13 cellular contexts compared by ENCODE assay signal in genomic region chr10:96978621-96979154, GRCh38.
DNase-seq lines count a peak whose midpoint lies in the region; ATAC-seq and FAIRE-seq lines count a peak whose summit lies in the region.
"Had no signal": no experiment of that assay in that cellular context is flagged by ENCODE, and none has a peak within 500 bp of the region (broad histone marks: within the 10 kb centered on the region; RNA-seq: fewer than 3 reads in every experiment).

No MANE protein-coding gene starts in this region.

- H3K27ac Mint-ChIP-seq in activated T-cell treated with anti-CD3 and anti-CD28 coated beads, Interleukin-2, amount 50 U/mL, for 72 hours, result peak overlapping the region; percentile 96

- peaks cover 0 to 15% of the 10 kb centered on the region in 2 donors for H3K36me3 Mint-ChIP-seq in activated T-cell treated with anti-CD3 and anti-CD28 coated beads, Interleukin-2, amount 50 U/mL, for 72 hours (ENCODE audit: insufficient read depth in 2 of 2)

- ATAC-seq in activated T-cell treated with anti-CD3 and anti-CD28 coated beads, Interleukin-2, amount 50 U/mL, for 72 hours (replicated peaks in 1 of 2), result peak; percentile 88 to 89
- ATAC-seq in GM21528 (IDR thresholded peaks at IDR 0.05; ENCODE audit: low FRiP score, unreplicated experiment) (peak; percentile 74), HG03175 (IDR thresholded peaks at IDR 0.05; ENCODE audit: unreplicated experiment) (peak; percentile 67), left lobe of liver (no peak)

- WGBS in small intestine, 3 donors, result 23 to 50% (median 33%) methylated on average over 3 of the region's 3 CpGs

- no peak for FAIRE-seq in small intestine (lab: Jason Lieb, UNC)
- FAIRE-seq: frontal cortex had no signal

- no peak overlapping the region for H3K4me3 ChIP-seq in small intestine (ENCODE audit: low read depth in 1 of 2, low read length in 2 of 2)

- no peaks in the 10 kb centered on the region for H3K9me3 Mint-ChIP-seq in activated T-cell treated with anti-CD3 and anti-CD28 coated beads, Interleukin-2, amount 50 U/mL, for 72 hours

- H3K27me3 ChIP-seq in small intestine (ENCODE audit: control insufficient read depth in 2 of 2, insufficient read depth in 2 of 2, low read length in 2 of 2), result no peaks in the 10 kb centered on the region

- peak overlapping the region; percentile 70 to 83 for H3K4me3 Mint-ChIP-seq in activated T-cell treated with anti-CD3 and anti-CD28 coated beads, Interleukin-2, amount 50 U/mL, for 72 hours

- H3K4me1 ChIP-seq in small intestine (ENCODE audit: control insufficient read depth in 2 of 2, insufficient read depth in 1 of 2, low read depth in 1 of 2, low read length in 1 of 2), result peaks cover 2 to 5% of the 10 kb centered on the region in 2 donors

- peak in 1 of 2 donors; percentile 27 for DNase-seq in activated T-cell treated with anti-CD3 and anti-CD28 coated beads, Interleukin-2, amount 50 U/mL, for 72 hours
- no peak for DNase-seq in activated T-cell treated with anti-CD3 and anti-CD28 coated beads, Interleukin-2, amount 50 U/mL, for 1 hour
- DNase-seq in small intestine, result peak; percentile 56
- DNase-seq in mucosa of gallbladder (ENCODE audit: low spot score), result no peak
- no peak for DNase-seq in left lobe of liver (ENCODE audit: low spot score)
- no peak for DNase-seq in NCI-H2196 (lab: John Stamatoyannopoulos, UW; ENCODE audit: unreplicated experiment)
- DNase-seq: cortex of kidney, mammary epithelial cell, NCI-H1092, T1000 had no signal

- H3K27me3 Mint-ChIP-seq in activated T-cell treated with anti-CD3 and anti-CD28 coated beads, Interleukin-2, amount 50 U/mL, for 72 hours (ENCODE audit: low read depth), result no peaks in the 10 kb centered on the region

- peaks cover 4 to 6% of the 10 kb centered on the region in 2 donors for H3K36me3 ChIP-seq in small intestine (ENCODE audit: control insufficient read depth in 2 of 2, insufficient read depth in 2 of 2, low read length in 2 of 2)

- H3K4me1 Mint-ChIP-seq in activated T-cell treated with anti-CD3 and anti-CD28 coated beads, Interleukin-2, amount 50 U/mL, for 72 hours (ENCODE audit: low read depth), result peaks cover 29% of the 10 kb centered on the region

- H3K9me3 ChIP-seq in small intestine (ENCODE audit: control insufficient read depth, low read depth), result no peaks in the 10 kb centered on the region

- no peak overlapping the region for H3K27ac ChIP-seq in small intestine (ENCODE audit: low read depth in 1 of 2, low read length in 1 of 2)
